15 cellular contexts compared by ENCODE assay signal in genomic region chr18:74940856-74941255, GRCh38.
A peak's percentile ranks its signal among the peaks of the same experiment; 100 is the strongest.
DNase-seq lines count a peak whose midpoint lies in the region; ATAC-seq lines count a peak whose summit lies in the region.
"Had no signal": no experiment of that assay in that cellular context is flagged by ENCODE, and none has a peak within 500 bp of the region (broad histone marks: within the 10 kb centered on the region; RNA-seq: fewer than 3 reads in every experiment).

No MANE protein-coding gene starts in this region.

- no peaks in the 10 kb centered on the region for H4K20me1 ChIP-seq in BLaER1

- no peak overlapping the region for H2BK12ac ChIP-seq in neuronal stem cell (ENCODE audit: low read length)

- CTCF ChIA-PET in activated CD8-positive, alpha-beta T cell treated with anti-CD3 and anti-CD28 coated beads, Interleukin-2, amount 10 ng/mL, durations not matched to agents 7 days and 5 days (lab: Charles Lee): no interaction called here

- no peak overlapping the region for H4K91ac ChIP-seq in neuronal stem cell (ENCODE audit: low read depth, low read length, poor library complexity)

- H2BK120ac ChIP-seq in neuronal stem cell (ENCODE audit: low read depth, low read length): no peak overlapping the region

- H3K9me3 Mint-ChIP-seq in activated CD8-positive, alpha-beta T cell treated with anti-CD3 and anti-CD28 coated beads, Interleukin-2, amount 10 ng/mL, durations not matched to agents 7 days and 5 days (ENCODE audit: insufficient read depth): no peaks in the 10 kb centered on the region
- H3K9me3 Mint-ChIP-seq: CD4-positive, alpha-beta memory T cell; GM23338 had no signal

- no peaks in the 10 kb centered on the region for H3K36me3 Mint-ChIP-seq in T-helper 17 cell (ENCODE audit: low read depth)
- H3K36me3 Mint-ChIP-seq in activated CD8-positive, alpha-beta T cell treated with anti-CD3 and anti-CD28 coated beads, Interleukin-2, amount 10 ng/mL, durations not matched to agents 7 days and 5 days (ENCODE audit: low read depth): no peaks in the 10 kb centered on the region
- H3K36me3 Mint-ChIP-seq: CD4-positive, alpha-beta memory T cell had no signal

- DNase-seq in T-helper 17 cell (no peak), neuronal stem cell (ENCODE audit: low spot score) (no peak), NCI-H2227 (lab: John Stamatoyannopoulos, UW; ENCODE audit: unreplicated experiment) (no peak), NCI-H82 treated with DMSO at 0.1 percent for 48 hours (lab: John Stamatoyannopoulos, UW; ENCODE audit: unreplicated experiment) (no peak), 8988T (no peak)
- no peak for DNase-seq in activated CD8-positive, alpha-beta T cell treated with anti-CD3 and anti-CD28 coated beads, Interleukin-2, amount 10 ng/mL, durations not matched to agents 7 days and 5 days
- DNase-seq: BE2C; CD4-positive, alpha-beta memory T cell; DMS79 treated with DMSO at 0.1 percent for 48 hours; GF-D8; HCEC 1CT had no signal

- no peak overlapping the region for H3K14ac ChIP-seq in neuronal stem cell (ENCODE audit: low read length)

- H3K79me1 ChIP-seq in neuronal stem cell (ENCODE audit: low read depth, low read length): no peaks in the 10 kb centered on the region

- no peak overlapping the region for H3K23ac ChIP-seq in neuronal stem cell (ENCODE audit: low read depth, low read length, poor library complexity)

- H3K9ac ChIP-seq in BLaER1 (no peak overlapping the region), neuronal stem cell (ENCODE audit: low read depth, low read length, poor library complexity) (no peak overlapping the region)

- H3K27ac ChIP-seq in BLaER1: 0 out of 2 replicates have a peak overlapping the region, but pooled peaks have one; percentile 3
- no peak overlapping the region for H3K27ac ChIP-seq in neuronal stem cell (replicated peaks; ENCODE audit: low read length)
- H3K27ac ChIP-seq: C4-2B, HL-60 had no signal

- H3K4ac ChIP-seq in neuronal stem cell (ENCODE audit: low read length): no peak overlapping the region

- no peak overlapping the region for H2AK5ac ChIP-seq in neuronal stem cell (ENCODE audit: low read depth, low read length)

- H3K4me3 ChIP-seq in BLaER1: no peak overlapping the region
- H3K4me3 ChIP-seq in neuronal stem cell (ENCODE audit: low read length in 2 of 2): no peak overlapping the region
- H3K4me3 ChIP-seq: GM23338 had no signal

- H2BK5ac ChIP-seq in neuronal stem cell (ENCODE audit: low read length): no peak overlapping the region

- no peaks in the 10 kb centered on the region for H3K27me3 Mint-ChIP-seq in T-helper 17 cell
- H3K27me3 Mint-ChIP-seq in activated CD8-positive, alpha-beta T cell treated with anti-CD3 and anti-CD28 coated beads, Interleukin-2, amount 10 ng/mL, durations not matched to agents 7 days and 5 days (ENCODE audit: low read depth): no peaks in the 10 kb centered on the region
- H3K27me3 Mint-ChIP-seq: CD4-positive, alpha-beta memory T cell had no signal

- H2BK15ac ChIP-seq in neuronal stem cell (ENCODE audit: low read length): no peak overlapping the region

- POLR2A ChIA-PET in activated CD8-positive, alpha-beta T cell treated with anti-CD3 and anti-CD28 coated beads, Interleukin-2, amount 10 ng/mL, durations not matched to agents 7 days and 5 days (lab: Charles Lee): no interaction called here

- H3K4me1 Mint-ChIP-seq in T-helper 17 cell: peaks cover 16% of the 10 kb centered on the region
- H3K4me1 Mint-ChIP-seq in activated CD8-positive, alpha-beta T cell treated with anti-CD3 and anti-CD28 coated beads, Interleukin-2, amount 10 ng/mL, durations not matched to agents 7 days and 5 days (ENCODE audit: low read depth): peaks cover 10% of the 10 kb centered on the region

- no CpG with 5 or more reads among the region's 5 CpGs for WGBS in neuronal stem cell (ENCODE audit: extremely low coverage in 2 of 2, insufficient read length in 2 of 2, insufficient replicate concordance in 1 of 2), 2 donors

- no peak overlapping the region for H2AFZ ChIP-seq in neuronal stem cell (ENCODE audit: low read length)
- H2AFZ ChIP-seq: GM23338 had no signal

- H3K36me3 ChIP-seq in BLaER1 (no peaks in the 10 kb centered on the region; the same call in 1 of the 2 replicates), neuronal stem cell (replicated peaks in 1 of 2; ENCODE audit: control insufficient read depth in 2 of 2, insufficient read depth in 2 of 2, low read length in 2 of 2) (no peaks in the 10 kb centered on the region)
- H3K36me3 ChIP-seq: BE2C had no signal

- H4K8ac ChIP-seq in neuronal stem cell (ENCODE audit: low read depth, low read length): no peak overlapping the region

- H3K4me3 Mint-ChIP-seq in T-helper 17 cell: no peak overlapping the region
- no peak overlapping the region for H3K4me3 Mint-ChIP-seq in activated CD8-positive, alpha-beta T cell treated with anti-CD3 and anti-CD28 coated beads, Interleukin-2, amount 10 ng/mL, durations not matched to agents 7 days and 5 days
- H3K4me3 Mint-ChIP-seq: CD4-positive, alpha-beta memory T cell; GM23338 had no signal

- H3K27me3 ChIP-seq in BLaER1 (no peaks in the 10 kb centered on the region), neuronal stem cell (ENCODE audit: control insufficient read depth in 3 of 3, insufficient read depth in 3 of 3, low read depth in 1 of 3, low read length in 3 of 3) (no peaks in the 10 kb centered on the region)
- H3K27me3 ChIP-seq: BE2C had no signal

- ATAC-seq in T-helper 17 cell: no peak
- no peak for ATAC-seq in activated CD8-positive, alpha-beta T cell treated with anti-CD3 and anti-CD28 coated beads, Interleukin-2, amount 10 ng/mL, durations not matched to agents 7 days and 5 days
- ATAC-seq: GM23338 had no signal

- no peaks in the 10 kb centered on the region for H3K9me3 ChIP-seq in BLaER1
- no peaks in the 10 kb centered on the region for H3K9me3 ChIP-seq in T-helper 17 cell (ENCODE audit: control insufficient read depth, low read length, poor library complexity, severe bottlenecking)
- no peaks in the 10 kb centered on the region for H3K9me3 ChIP-seq in neuronal stem cell (replicated peaks in 1 of 2; ENCODE audit: control insufficient read depth in 2 of 2, insufficient read depth in 1 of 2, low read depth in 1 of 2, low read length in 2 of 2)
- H3K9me3 ChIP-seq: BE2C had no signal

- H3K4me1 ChIP-seq in BLaER1 (peaks cover 20% of the 10 kb centered on the region), neuronal stem cell (ENCODE audit: control insufficient read depth in 2 of 2, insufficient read depth in 1 of 2, low read depth in 1 of 2, low read length in 2 of 2) (no peaks in the 10 kb centered on the region)
- H3K4me1 ChIP-seq: BE2C had no signal

- H3K27ac Mint-ChIP-seq in T-helper 17 cell: peak overlapping the region; percentile 85
- H3K27ac Mint-ChIP-seq in activated CD8-positive, alpha-beta T cell treated with anti-CD3 and anti-CD28 coated beads, Interleukin-2, amount 10 ng/mL, durations not matched to agents 7 days and 5 days: no peak overlapping the region
- H3K27ac Mint-ChIP-seq: GM23338 had no signal

- peak overlapping the region; percentile 7 for H3K18ac ChIP-seq in neuronal stem cell (ENCODE audit: low read length)

- no peak overlapping the region for H3K4me2 ChIP-seq in BLaER1
- no peak overlapping the region for H3K4me2 ChIP-seq in neuronal stem cell (ENCODE audit: insufficient read depth, low read length, poor library complexity, severe bottlenecking)
- H3K4me2 ChIP-seq: GM23338 had no signal
